In genomic region chr16:12229759-12230594, GRCh38 we compare ENCODE assay signal across 11 cellular contexts.
DNase-seq lines count a peak whose midpoint lies in the region; ATAC-seq, FAIRE-seq and TF ChIP-seq lines count a peak whose summit lies in the region.
"Had no signal": no experiment of that assay in that cellular context is flagged by ENCODE, and none has a peak within 500 bp of the region (broad histone marks: within the 10 kb centered on the region; RNA-seq: fewer than 3 reads in every experiment).

No MANE protein-coding gene starts in this region.

- DNase-seq in SK-N-SH (no peak), NCI-H2196 (lab: John Stamatoyannopoulos, UW; ENCODE audit: unreplicated experiment) (peak; percentile 72), astrocyte of the spinal cord (ENCODE audit: low read depth, low spot score) (peak; percentile 29), small intestine (peak; percentile 42), Right ventricle myocardium superior (no peak)
- DNase-seq: activated naive CD8-positive, alpha-beta T cell treated with anti-CD3 and anti-CD28 coated beads, Interleukin-2, amount 50 U/mL, for 24 hours; effector memory CD8-positive, alpha-beta T cell; T-helper 17 cell had no signal

- H3K9me3 ChIP-seq in SK-N-SH (no peaks in the 10 kb centered on the region), small intestine (ENCODE audit: control insufficient read depth, low read depth) (no peaks in the 10 kb centered on the region)

- no peaks in the 10 kb centered on the region for H3K79me2 ChIP-seq in SK-N-SH (ENCODE audit: insufficient read depth)

- peaks cover 11% of the 10 kb centered on the region for H3F3A ChIP-seq in SK-N-SH (replicated peaks; ENCODE audit: insufficient read depth)

- CTCF ChIA-PET in SK-N-SH (lab: Yijun Ruan, JAX), result interaction anchor here (0.7 to 3.4 kb wide), 8 partner anchors 10 to 135 kb away, joined by 3 to 15 read pairs (median 6); no protein-coding TSS in a partner anchor

- in situ Hi-C loops in astrocyte of the spinal cord (cut with HindIII; ENCODE audit: low sequenced_read_pairs), result no loop called here

- H2AFZ ChIP-seq in SK-N-SH (ENCODE audit: low read depth), result no peak overlapping the region

- 76% methylated on average over 11 of the region's 11 CpGs for WGBS in SK-N-SH (ENCODE audit: low lambda C conversion rate)
- 39 to 55% (median 53%) methylated on average over 11 of the region's 11 CpGs for WGBS in small intestine, 3 donors

- no peak for TF ChIP-seq CTCF in SK-N-SH (IDR thresholded peaks at IDR 0.05)
- no peak for TF ChIP-seq CTCF in astrocyte of the spinal cord (IDR thresholded peaks at IDR 0.05; ENCODE audit: low read depth, low read length)

- peaks cover 8 to 13% of the 10 kb centered on the region in 2 experiments; a peak in 2 of 4 replicates for H3K4me1 ChIP-seq in SK-N-SH (ENCODE audit: control insufficient read depth in 1 of 2, insufficient read depth in 2 of 2, low read depth in 1 of 2, low read length in 1 of 2)
- H3K4me1 ChIP-seq in small intestine (ENCODE audit: control insufficient read depth in 2 of 2, insufficient read depth in 1 of 2, low read depth in 1 of 2, low read length in 1 of 2), result peaks cover 0 to 4% of the 10 kb centered on the region in 2 donors

- no peaks in the 10 kb centered on the region for H4K20me1 ChIP-seq in SK-N-SH (ENCODE audit: insufficient read depth)

- no peak for TF ChIP-seq EP300 in SK-N-SH (IDR thresholded peaks at IDR 0.05; ENCODE audit: borderline replicate concordance in 1 of 2, low read depth in 1 of 2, low read length in 1 of 2)

- H3K36me3 ChIP-seq in SK-N-SH (replicated peaks in 1 of 2; ENCODE audit: control insufficient read depth in 1 of 2, insufficient read depth in 2 of 2, low read length in 1 of 2), result no peaks in the 10 kb centered on the region
- no peaks in the 10 kb centered on the region for H3K36me3 ChIP-seq in small intestine (ENCODE audit: control insufficient read depth in 2 of 2, insufficient read depth in 2 of 2, low read length in 2 of 2)

- H3K4me3 ChIP-seq in SK-N-SH (ENCODE audit: low read depth in 2 of 2, low read length in 1 of 2) (no peak overlapping the region), astrocyte of the spinal cord (ENCODE audit: low read depth, low read length) (no peak overlapping the region), small intestine (ENCODE audit: low read depth in 1 of 2, low read length in 2 of 2) (no peak overlapping the region)

- intact Hi-C loops in Right ventricle myocardium superior (cut with DNase I), result loop anchor here (5.0 to 10.0 kb wide), 2 partner anchors 105 to 133 kb away; no protein-coding TSS in a partner anchor

- no peak overlapping the region for H3K9ac ChIP-seq in SK-N-SH

- POLR2A ChIA-PET in SK-N-SH (lab: Yijun Ruan, JAX), result no interaction called here

- no peak for TF ChIP-seq RAD21 in SK-N-SH (IDR thresholded peaks at IDR 0.05; ENCODE audit: low read length)

- H3K27ac ChIP-seq in SK-N-SH (ENCODE audit: low read depth in 2 of 2, low read length in 1 of 2) (no peak overlapping the region), small intestine (ENCODE audit: low read depth in 1 of 2, low read length in 1 of 2) (peak overlapping the region; percentile 14 to 18)

- no peaks in the 10 kb centered on the region for H3K9me2 ChIP-seq in SK-N-SH

- ATAC-seq in SK-N-SH treated with all-trans-retinoic acid at 6 μM for 48 hours (no peak), HG02798 (IDR thresholded peaks at IDR 0.05; ENCODE audit: poor library complexity, unreplicated experiment) (no peak), Right ventricle myocardium superior (ENCODE audit: poor library complexity) (no peak), GM21381 (IDR thresholded peaks at IDR 0.05; ENCODE audit: unreplicated experiment) (no peak)
- ATAC-seq: activated naive CD8-positive, alpha-beta T cell treated with anti-CD3 and anti-CD28 coated beads, Interleukin-2, amount 50 U/mL, for 24 hours; effector memory CD8-positive, alpha-beta T cell; T-helper 17 cell had no signal

- no peak for FAIRE-seq in small intestine (lab: Jason Lieb, UNC)

- H3K4me2 ChIP-seq in SK-N-SH, result no peak overlapping the region

- H3K27me3 ChIP-seq in SK-N-SH (ENCODE audit: insufficient read depth) (no peaks in the 10 kb centered on the region), small intestine (ENCODE audit: control insufficient read depth in 2 of 2, insufficient read depth in 2 of 2, low read length in 2 of 2) (no peaks in the 10 kb centered on the region)

TF ChIP-seq in SK-N-SH, 30 proteins besides CTCF, POLR2A, EP300 and RAD21:
- TF ChIP-seq NFIC (IDR thresholded peaks at IDR 0.05; ENCODE audit: borderline replicate concordance) (peak; percentile 51), REST (IDR thresholded peaks at IDR 0.05; ENCODE audit: low read depth, low read length) (no peak)

TF ChIP-seq in SK-N-SH treated with all-trans-retinoic acid at 6 μM for 48 hours, 23 proteins besides CTCF, POLR2A, EP300 and RAD21:
- TF ChIP-seq TCF4 (CRISPR knock-in tag; IDR thresholded peaks at IDR 0.05; ENCODE audit: borderline replicate concordance) (no peak), CSDC2 (CRISPR knock-in tag; IDR thresholded peaks at IDR 0.05) (no peak), ISL1 (CRISPR knock-in tag; IDR thresholded peaks at IDR 0.05) (no peak)

Comparison
In these comparisons a context has a peak if more than half of its experiments do, and no peak if none do; other contexts are left out.
1. DNase-seq: peak in NCI-H2196 (single experiment), astrocyte of the spinal cord (single experiment) and small intestine (single experiment); none in SK-N-SH (single experiment) and Right ventricle myocardium superior (single experiment).
2. H3K27ac ChIP-seq: peak in small intestine (2 of 2); none in SK-N-SH (0 of 2).